17 cellular contexts compared by ENCODE assay signal in the genomic region with DNA sequence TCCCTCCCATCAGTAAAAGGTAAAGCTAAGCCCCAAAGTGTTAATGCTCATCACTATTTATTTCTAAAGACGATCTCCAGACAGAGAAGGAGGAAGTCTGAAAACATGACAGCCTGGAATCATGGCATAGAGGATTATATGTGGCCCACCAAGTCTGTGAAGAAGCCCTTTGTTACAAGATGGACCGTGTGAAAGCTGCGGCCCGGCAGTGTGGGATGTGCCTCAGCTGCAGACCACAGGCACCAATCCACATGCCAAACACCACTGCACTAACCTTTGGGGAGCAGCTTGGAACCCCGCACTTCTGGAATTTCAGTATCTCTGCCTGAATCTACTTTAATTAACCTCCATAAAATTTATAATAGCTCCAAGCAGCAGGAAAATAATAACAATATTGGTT.
DNase-seq lines count a peak whose midpoint lies in the region; ATAC-seq, FAIRE-seq and TF ChIP-seq lines count a peak whose summit lies in the region.
"Had no signal": no experiment of that assay in that cellular context is flagged by ENCODE, and none has a peak within 500 bp of the region (broad histone marks: within the 10 kb centered on the region; RNA-seq: fewer than 3 reads in every experiment).

No MANE protein-coding gene starts in this region.

- H4K8ac ChIP-seq in mesendoderm (ENCODE audit: low read depth, low read length), result no peak overlapping the region

- no peaks in the 10 kb centered on the region for H3K4me1 ChIP-seq in breast epithelium
- no peaks in the 10 kb centered on the region for H3K4me1 ChIP-seq in HCT116 (ENCODE audit: control insufficient read depth in 1 of 2, insufficient read depth in 2 of 2, low read length in 2 of 2)
- no peaks in the 10 kb centered on the region for H3K4me1 ChIP-seq in mesendoderm (ENCODE audit: control insufficient read depth, low read depth, low read length)
- peaks cover 4% of the 10 kb centered on the region for H3K4me1 ChIP-seq in CD8-positive, alpha-beta memory T cell (ENCODE audit: insufficient read depth, low read length)
- H3K4me1 ChIP-seq: BE2C had no signal

- BruUV-seq in MCF 10A (replicated peaks; lab: Mats Ljungman, UMichigan) (TSS peak; percentile 14), HCT116 (replicated peaks; lab: Mats Ljungman, UMichigan) (TSS peak; percentile 22)

- H2AK5ac ChIP-seq in mesendoderm (ENCODE audit: low read length), result no peak overlapping the region

- no peak overlapping the region for H2BK15ac ChIP-seq in mesendoderm (replicated peaks; ENCODE audit: low read depth)

- H3K4me1 Mint-ChIP-seq in MCF 10A (ENCODE audit: insufficient read depth, unreplicated experiment), result no peaks in the 10 kb centered on the region
- H3K4me1 Mint-ChIP-seq in CD8-positive, alpha-beta memory T cell, result peaks cover 16 to 21% (median 21%) of the 10 kb centered on the region in 3 donors

- no peaks in the 10 kb centered on the region for H3K79me1 ChIP-seq in mesendoderm (ENCODE audit: low read length)

- H3K27ac ChIP-seq in breast epithelium, result no peak overlapping the region
- H3K27ac ChIP-seq in HCT116 (ENCODE audit: low read depth, low read length), result no peak overlapping the region
- no peak overlapping the region for H3K27ac ChIP-seq in mesendoderm (ENCODE audit: low read depth, low read length)
- H3K27ac ChIP-seq in temporal lobe (ENCODE audit: low read depth, low read length), result peak overlapping the region; percentile 0
- no peak overlapping the region for H3K27ac ChIP-seq in CD8-positive, alpha-beta memory T cell (ENCODE audit: low read depth, low read length)

- no peak for FAIRE-seq in GM12891 (lab: Jason Lieb, UNC)
- FAIRE-seq: HTR-8/SVneo had no signal

- WGBS in mesendoderm (ENCODE audit: extremely low coverage, insufficient coverage, low lambda C conversion rate), result no CpG with 5 or more reads among the region's 5 CpGs

- H3K4me2 ChIP-seq in HCT116 (ENCODE audit: low read length) (no peak overlapping the region), mesendoderm (ENCODE audit: low read length) (no peak overlapping the region)

- TF ChIP-seq POLR2A in breast epithelium (IDR thresholded peaks at IDR 0.05), result no peak
- no peak for TF ChIP-seq POLR2A in HCT116 (IDR thresholded peaks at IDR 0.05; ENCODE audit: borderline replicate concordance, extremely low read depth, insufficient read depth, insufficient read length)
- no peak for TF ChIP-seq POLR2A in GM12891 (IDR thresholded peaks at IDR 0.05; ENCODE audit: low read depth, low read length)

- no peak overlapping the region for H2BK5ac ChIP-seq in mesendoderm (ENCODE audit: low read length)

- no peak for ATAC-seq in HCT116

- H2AFZ ChIP-seq in HCT116 (ENCODE audit: low read depth, low read length, poor library complexity, severe bottlenecking), result no peak overlapping the region

- H3K9me2 ChIP-seq in HCT116 (ENCODE audit: insufficient read depth), result no peaks in the 10 kb centered on the region

- peaks cover 11% of the 10 kb centered on the region for H3K36me3 Mint-ChIP-seq in MCF 10A (ENCODE audit: insufficient read depth, unreplicated experiment)
- peaks cover 3 to 26% (median 7%) of the 10 kb centered on the region in 3 donors for H3K36me3 Mint-ChIP-seq in CD8-positive, alpha-beta memory T cell

- no peak overlapping the region for H4K5ac ChIP-seq in mesendoderm (ENCODE audit: low read length)

- H3K27ac Mint-ChIP-seq in MCF 10A (ENCODE audit: low read depth, unreplicated experiment), result no peak overlapping the region
- peak overlapping the region in 2 of 8 donors; percentile 23 to 55 for H3K27ac Mint-ChIP-seq in CD8-positive, alpha-beta memory T cell
- H3K27ac Mint-ChIP-seq: CD4-positive, CD25-positive, alpha-beta regulatory T cell; IgD-negative memory B cell had no signal

- H3K27me3 ChIP-seq in breast epithelium (no peaks in the 10 kb centered on the region), HCT116 (ENCODE audit: insufficient read depth, low read length) (no peaks in the 10 kb centered on the region), mesendoderm (ENCODE audit: insufficient read depth, low read length, poor library complexity) (no peaks in the 10 kb centered on the region)
- no peaks in the 10 kb centered on the region for H3K27me3 ChIP-seq in CD8-positive, alpha-beta memory T cell (ENCODE audit: insufficient read depth, low read length, poor library complexity, severe bottlenecking)
- H3K27me3 ChIP-seq: BE2C had no signal

- RAD21 ChIA-PET in HCT116 (lab: Charles Lee; ENCODE audit: low non-redundant PET in 1 of 2, low total read pairs in 2 of 2, uncharacterized antibody in 2 of 2, unreplicated experiment in 2 of 2), result no interaction called here

- CTCF ChIA-PET in MCF 10A (lab: Yijun Ruan, JAX), result interaction anchor here (0.5 to 3.7 kb wide), 3 partner anchors 38 to 45 kb away, joined by 3 to 21 read pairs (median 3); no protein-coding TSS in a partner anchor
- CTCF ChIA-PET in HCT116 (lab: Charles Lee), result no interaction called here
- CTCF ChIA-PET in CD8-positive, alpha-beta memory T cell (lab: Charles Lee), result no interaction called here

- TF ChIP-seq RAD21 in HCT116 (IDR thresholded peaks at IDR 0.05; ENCODE audit: low read depth), result no peak

- H3K18ac ChIP-seq in mesendoderm (ENCODE audit: low read length), result no peak overlapping the region

- DNase-seq in MCF 10A (ENCODE audit: unreplicated experiment) (no peak), breast epithelium (ENCODE audit: low spot score in 2 of 2) (no peak), HCT116 (ENCODE audit: low read depth, low spot score) (no peak), mesendoderm (no peak), GM12891 (ENCODE audit: insufficient read length, low spot score) (no peak)
- no peak for DNase-seq in CD8-positive, alpha-beta memory T cell
- DNase-seq: BE2C; C1 segment of cervical spinal cord; CD4-positive, CD25-positive, alpha-beta regulatory T cell; DMS153; DMS79; GDM1; GOT3; H7 had no signal

- intact Hi-C loops in MCF 10A (cut with micrococcal nuclease), result no loop called here
- intact Hi-C loops in breast epithelium (cut with DNase I; ENCODE audit: low total_unique reads), result no loop called here
- intact Hi-C loops in HCT116 (cut with micrococcal nuclease), result no loop called here

- no peak overlapping the region for H3K23ac ChIP-seq in mesendoderm (ENCODE audit: low read length)

- H3K36me3 ChIP-seq in breast epithelium (no peaks in the 10 kb centered on the region), HCT116 (ENCODE audit: control insufficient read depth in 1 of 2, insufficient read depth in 2 of 2, low read length in 2 of 2) (no peaks in the 10 kb centered on the region), mesendoderm (ENCODE audit: control insufficient read depth, insufficient read depth, low read length) (no peaks in the 10 kb centered on the region)
- H3K36me3 ChIP-seq in CD8-positive, alpha-beta memory T cell (ENCODE audit: insufficient read depth, low read length), result no peaks in the 10 kb centered on the region
- H3K36me3 ChIP-seq: BE2C had no signal

- H3K4me3 ChIP-seq in breast epithelium (no peak overlapping the region), HCT116 (replicated peaks in 1 of 2; ENCODE audit: low read depth in 1 of 2, low read length in 2 of 2) (no peak overlapping the region), mesendoderm (ENCODE audit: low read length) (no peak overlapping the region)
- no peak overlapping the region for H3K4me3 ChIP-seq in CD8-positive, alpha-beta memory T cell (ENCODE audit: low read length)

- H3K9ac ChIP-seq in HCT116 (ENCODE audit: low read length) (no peak overlapping the region), mesendoderm (ENCODE audit: low read length) (no peak overlapping the region)

- no peak overlapping the region for H3K4ac ChIP-seq in mesendoderm (ENCODE audit: low read depth, low read length)

- POLR2A ChIA-PET in MCF 10A (lab: Yijun Ruan, JAX) (interaction anchor here (0.6 to 0.7 kb wide), 3 partner anchors 10 to 25 kb away, joined by 3 to 4 read pairs (median 3); no protein-coding TSS in a partner anchor), HCT116 (lab: Charles Lee) (no interaction called here)
- POLR2A ChIA-PET in CD8-positive, alpha-beta memory T cell (lab: Charles Lee), result no interaction called here

- no peaks in the 10 kb centered on the region; the same call in 1 of the 2 replicates for H4K20me1 ChIP-seq in HCT116 (ENCODE audit: insufficient read depth)

- TF ChIP-seq CTCF in MCF 10A (IDR thresholded peaks at IDR 0.05; ENCODE audit: unreplicated experiment), result no peak
- no peak for TF ChIP-seq CTCF in breast epithelium (IDR thresholded peaks at IDR 0.05)
- no peak for TF ChIP-seq CTCF in HCT116 (IDR thresholded peaks at IDR 0.05 in 2 of 3, conservative IDR thresholded peaks at IDR 0.05 in 1 of 3; ENCODE audit: borderline replicate concordance in 1 of 3, insufficient read depth in 1 of 3, low read depth in 2 of 3, low read length in 2 of 3)

- peaks cover 7% of the 10 kb centered on the region for H3K9me3 Mint-ChIP-seq in MCF 10A (ENCODE audit: unreplicated experiment)
- H3K9me3 Mint-ChIP-seq in CD8-positive, alpha-beta memory T cell, result no peaks in the 10 kb centered on the region
- H3K9me3 Mint-ChIP-seq: CD4-positive, CD25-positive, alpha-beta regulatory T cell; IgD-negative memory B cell had no signal

- H2BK120ac ChIP-seq in mesendoderm (ENCODE audit: low read depth, low read length), result peak overlapping the region; percentile 45

- no peak overlapping the region for H3K4me3 Mint-ChIP-seq in MCF 10A (ENCODE audit: unreplicated experiment)
- no peak overlapping the region for H3K4me3 Mint-ChIP-seq in CD8-positive, alpha-beta memory T cell
- H3K4me3 Mint-ChIP-seq: CD4-positive, CD25-positive, alpha-beta regulatory T cell; IgD-negative memory B cell had no signal

- H3K27me3 Mint-ChIP-seq in MCF 10A (ENCODE audit: insufficient read depth, unreplicated experiment), result no peaks in the 10 kb centered on the region
- no peaks in the 10 kb centered on the region for H3K27me3 Mint-ChIP-seq in CD8-positive, alpha-beta memory T cell
- H3K27me3 Mint-ChIP-seq: CD4-positive, CD25-positive, alpha-beta regulatory T cell; IgD-negative memory B cell had no signal

- H3K79me2 ChIP-seq in HCT116 (ENCODE audit: insufficient read depth, low read length) (peaks cover 10% of the 10 kb centered on the region; the same call in 1 of the 2 replicates), mesendoderm (ENCODE audit: control insufficient read depth, insufficient read depth, low read length) (no peaks in the 10 kb centered on the region)

- no peaks in the 10 kb centered on the region for H3K9me3 ChIP-seq in breast epithelium
- H3K9me3 ChIP-seq in HCT116 (ENCODE audit: control insufficient read depth in 1 of 2, insufficient read depth in 1 of 2, low read depth in 1 of 2, low read length in 2 of 2), result no peaks in the 10 kb centered on the region
- H3K9me3 ChIP-seq in CD8-positive, alpha-beta memory T cell (ENCODE audit: low read length), result no peaks in the 10 kb centered on the region
- H3K9me3 ChIP-seq: BE2C had no signal

- no peak overlapping the region for H3K56ac ChIP-seq in mesendoderm (ENCODE audit: low read length)

TF ChIP-seq in GM12891, 5 proteins besides CTCF, POLR2A, EP300 and RAD21:
- TF ChIP-seq POLR2AphosphoS5 (IDR thresholded peaks at IDR 0.05; ENCODE audit: low read depth, low read length) (no peak), SPI1 (IDR thresholded peaks at IDR 0.05; ENCODE audit: low read depth, low read length) (no peak)
